Comparison of ENCODE assay signal across 25 cellular contexts in the genomic region with DNA sequence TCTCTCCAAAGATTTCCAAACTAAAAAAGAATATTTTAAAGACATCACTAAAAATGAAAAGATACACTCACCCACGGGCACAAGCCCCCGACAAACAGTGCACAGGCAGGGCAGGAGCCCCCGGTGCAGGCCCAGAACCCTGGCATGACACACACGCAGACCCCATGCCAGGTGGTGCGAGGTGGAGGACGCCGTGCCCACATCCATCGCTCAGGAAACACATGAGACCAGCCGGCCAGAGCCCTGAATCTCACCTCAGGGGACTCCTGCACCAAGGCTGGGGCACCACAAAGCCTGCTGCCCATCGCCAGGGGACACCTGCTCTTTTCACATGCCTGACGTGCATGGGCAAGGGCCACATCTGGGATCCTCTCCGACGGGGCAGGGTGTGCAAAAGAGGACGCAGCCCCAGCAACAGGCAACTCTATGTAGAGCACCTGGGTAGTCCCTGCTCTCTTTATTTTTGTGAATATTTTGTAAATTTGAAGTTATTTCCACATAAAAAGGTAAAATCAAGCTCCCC. TPM values are rescaled to one million over a fixed set of nuclear protein-coding genes. Genes with fewer than 3 reads are reported as not detected.
DNase-seq lines count a peak whose midpoint lies in the region; ATAC-seq and TF ChIP-seq lines count a peak whose summit lies in the region.
"Had no signal": no experiment of that assay in that cellular context is flagged by ENCODE, and none has a peak within 500 bp of the region (broad histone marks: within the 10 kb centered on the region; RNA-seq: fewer than 3 reads in every experiment).

No MANE protein-coding gene starts in this region.

- TF ChIP-seq CTCF in CD4-positive, alpha-beta T cell (IDR thresholded peaks at IDR 0.05) = no peak
- TF ChIP-seq CTCF in lower lobe of right lung (IDR thresholded peaks at IDR 0.05) = no peak
- TF ChIP-seq CTCF in type B pancreatic cell (conservative IDR thresholded peaks at IDR 0.05) = no peak

- H3K4me1 ChIP-seq in lower lobe of right lung = peaks cover 28% of the 10 kb centered on the region

- no peak for DNase-seq in CD4-positive, alpha-beta T cell
- DNase-seq in T-helper 17 cell (no peak), lower lobe of right lung (peak; percentile 34), type B pancreatic cell (ENCODE audit: extremely low spot score, unreplicated experiment) (no peak), GF-D8 (lab: John Stamatoyannopoulos, UW) (no peak), superior temporal gyrus (ENCODE audit: extremely low spot score) (no peak), SIG-M5 (lab: John Stamatoyannopoulos, UW) (no peak)
- DNase-seq: DMS153, DND-41, H9, IMR-90, NCI-H1048, NCI-H1417, NCI-H1694 treated with DMSO at 0.1 percent for 48 hours, NCI-H2081, NCI-H2171, NCI-H226, NCI-H510A, NCI-H69, SHP77 had no signal

- H3K27me3 Mint-ChIP-seq in CD4-positive, alpha-beta T cell = no peaks in the 10 kb centered on the region
- H3K27me3 Mint-ChIP-seq in T-helper 17 cell (no peaks in the 10 kb centered on the region), type B pancreatic cell (no peaks in the 10 kb centered on the region)
- H3K27me3 Mint-ChIP-seq: B cell had no signal

- no peaks in the 10 kb centered on the region for H3K9me3 ChIP-seq in CD4-positive, alpha-beta T cell (ENCODE audit: control insufficient read depth, low read length)
- H3K9me3 ChIP-seq in T-helper 17 cell (ENCODE audit: control insufficient read depth, low read length, poor library complexity, severe bottlenecking) (no peaks in the 10 kb centered on the region), lower lobe of right lung (no peaks in the 10 kb centered on the region)

- CTCF ChIA-PET in CD4-positive, alpha-beta T cell (lab: Charles Lee) = interaction anchor here (1.1 kb wide), 1 partner anchor 216 kb away, joined by 3 read pairs; no protein-coding TSS in a partner anchor

- peaks cover 89% of the 10 kb centered on the region for H3K4me1 Mint-ChIP-seq in CD4-positive, alpha-beta T cell (ENCODE audit: low read depth)
- peaks cover 55% of the 10 kb centered on the region for H3K4me1 Mint-ChIP-seq in T-helper 17 cell
- H3K4me1 Mint-ChIP-seq in type B pancreatic cell (ENCODE audit: unreplicated experiment) = peaks cover 3% of the 10 kb centered on the region
- H3K4me1 Mint-ChIP-seq: H9 had no signal

- peak overlapping the region; percentile 20 for H3K4me3 Mint-ChIP-seq in CD4-positive, alpha-beta T cell
- no peak overlapping the region for H3K4me3 Mint-ChIP-seq in T-helper 17 cell
- H3K4me3 Mint-ChIP-seq in type B pancreatic cell = no peak overlapping the region
- H3K4me3 Mint-ChIP-seq: B cell, CD14-positive monocyte, GM23338, H9 had no signal

- H3K27ac Mint-ChIP-seq in CD4-positive, alpha-beta T cell = peak overlapping the region; percentile 61
- H3K27ac Mint-ChIP-seq in T-helper 17 cell = peak overlapping the region; percentile 57
- peak overlapping the region; percentile 36 for H3K27ac Mint-ChIP-seq in type B pancreatic cell
- H3K27ac Mint-ChIP-seq: B cell, GM23338 had no signal

- intact Hi-C loops in CD4-positive, alpha-beta T cell (cut with DNase I, micrococcal nuclease) = no loop called here
- intact Hi-C loops in lower lobe of right lung (cut with DNase I) = no loop called here

- H3K27me3 ChIP-seq in CD4-positive, alpha-beta T cell (ENCODE audit: control insufficient read depth, insufficient read depth, low read length) = no peaks in the 10 kb centered on the region
- no peaks in the 10 kb centered on the region for H3K27me3 ChIP-seq in lower lobe of right lung (ENCODE audit: low read depth)

- no peak for ATAC-seq in CD4-positive, alpha-beta T cell (ENCODE audit: poor library complexity)
- ATAC-seq in T-helper 17 cell = no peak
- ATAC-seq in lower lobe of right lung = no peak
- ATAC-seq: GM23338, Panc1 had no signal

- H3K36me3 Mint-ChIP-seq in CD4-positive, alpha-beta T cell (ENCODE audit: low read depth) = peaks cover 78% of the 10 kb centered on the region
- H3K36me3 Mint-ChIP-seq in T-helper 17 cell (ENCODE audit: low read depth) (no peaks in the 10 kb centered on the region), type B pancreatic cell (peaks cover 34% of the 10 kb centered on the region)

- POLR2A ChIA-PET in CD4-positive, alpha-beta T cell (lab: Charles Lee) = interaction anchor here (1.1 kb wide), 1 partner anchor 42 kb away, joined by 3 read pairs; no protein-coding TSS in a partner anchor

- no peaks in the 10 kb centered on the region for H3K9me3 Mint-ChIP-seq in CD4-positive, alpha-beta T cell
- H3K9me3 Mint-ChIP-seq in type B pancreatic cell = no peaks in the 10 kb centered on the region
- H3K9me3 Mint-ChIP-seq: CD14-positive monocyte, GM23338, H9 had no signal

- no peak overlapping the region for H3K4me3 ChIP-seq in lower lobe of right lung
- H3K4me3 ChIP-seq: GM23338 had no signal

- peaks cover 55% of the 10 kb centered on the region for H3K36me3 ChIP-seq in lower lobe of right lung

- no peak overlapping the region for H3K27ac ChIP-seq in CD4-positive, alpha-beta T cell (ENCODE audit: low read depth, low read length)
- no peak overlapping the region for H3K27ac ChIP-seq in lower lobe of right lung
- H3K27ac ChIP-seq: KMS-11 had no signal

RNA-seq across cellular contexts. Expression of a gene that starts 13.4 kb away (rescaled TPM):
- 100 to 1,000 TPM; 129 to 130 TPM for total RNA-seq in CD4-positive, alpha-beta T cell
- total RNA-seq in T-helper 17 cell (100 to 1,000 TPM; 127 to 153 TPM), lower lobe of right lung (37.4 TPM), type B pancreatic cell (ENCODE audit: low replicate concordance) (51.1 and 53.0 TPM in 2 replicates)

RNA-seq across cellular contexts. Expression of a gene that starts 39.4 kb away (rescaled TPM):
- total RNA-seq in CD4-positive, alpha-beta T cell = 10 to 100 TPM; 14.8 to 15.0 TPM
- total RNA-seq in T-helper 17 cell (10 to 100 TPM; 15.4 to 20.4 TPM), lower lobe of right lung (12.7 TPM), type B pancreatic cell (ENCODE audit: low replicate concordance) (25.5 and 29.1 TPM in 2 replicates)
